ENCODE assay signal across 11 cellular contexts in the genomic region with DNA sequence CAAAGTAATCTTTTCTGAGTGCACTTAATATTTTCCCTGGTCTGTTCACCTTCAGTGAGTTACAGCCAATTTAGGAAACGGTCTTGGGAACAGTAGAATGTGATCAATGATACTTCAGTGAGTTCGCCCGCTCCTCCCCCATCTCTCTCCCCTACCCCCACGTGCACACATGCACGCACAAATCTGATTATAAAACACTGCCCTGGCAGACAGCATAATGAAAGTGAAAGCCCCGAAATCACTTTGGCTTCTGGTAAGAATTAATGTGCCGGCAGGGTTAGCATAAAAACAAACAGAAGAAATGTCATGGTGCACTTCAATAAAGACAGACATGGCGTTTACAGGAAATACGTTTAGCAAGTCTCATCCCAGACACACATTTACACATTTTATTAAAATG.
DNase-seq lines count a peak whose midpoint lies in the region; ATAC-seq, FAIRE-seq and TF ChIP-seq lines count a peak whose summit lies in the region.
"Had no signal": no experiment of that assay in that cellular context is flagged by ENCODE, and none has a peak within 500 bp of the region (broad histone marks: within the 10 kb centered on the region; RNA-seq: fewer than 3 reads in every experiment).

No MANE protein-coding gene starts in this region.

- H3K9me3 ChIP-seq in ascending aorta = no peaks in the 10 kb centered on the region
- no peaks in the 10 kb centered on the region for H3K9me3 ChIP-seq in muscle layer of duodenum (ENCODE audit: control insufficient read depth in 1 of 2, low read length in 2 of 2)
- H3K9me3 ChIP-seq in aorta (ENCODE audit: control insufficient read depth, low read length) = no peaks in the 10 kb centered on the region
- H3K9me3 ChIP-seq: spleen had no signal

- H3K4me3 ChIP-seq in AG04449 (ENCODE audit: low read depth, low read length) (peak overlapping the region; percentile 9; the same call in 1 of the 2 replicates), ascending aorta (peak overlapping the region; percentile 12 to 21), muscle layer of duodenum (ENCODE audit: low read depth in 1 of 2, low read length in 2 of 2) (peak overlapping the region; percentile 51 to 57), aorta (ENCODE audit: low read length in 2 of 2) (no peak overlapping the region)

- POLR2A ChIA-PET in AG04449 (lab: Yijun Ruan, JAX) = no interaction called here

- no peaks in the 10 kb centered on the region for H3K27me3 ChIP-seq in ascending aorta
- H3K27me3 ChIP-seq in muscle layer of duodenum (ENCODE audit: low read depth, low read length) = no peaks in the 10 kb centered on the region
- no peaks in the 10 kb centered on the region for H3K27me3 ChIP-seq in aorta (ENCODE audit: control insufficient read depth in 1 of 2, insufficient read depth in 2 of 2, low read length in 1 of 2)
- H3K27me3 ChIP-seq: spleen had no signal

- H3K4me1 ChIP-seq in ascending aorta (no peaks in the 10 kb centered on the region), muscle layer of duodenum (ENCODE audit: control insufficient read depth in 1 of 2, insufficient read depth in 2 of 2, low read length in 2 of 2) (peaks cover 0 to 5% of the 10 kb centered on the region in 2 donors), aorta (ENCODE audit: control insufficient read depth in 1 of 2, insufficient read depth in 2 of 2, low read length in 2 of 2) (no peaks in the 10 kb centered on the region)

- H3K27ac ChIP-seq in ascending aorta (no peak overlapping the region), muscle layer of duodenum (ENCODE audit: low read length) (no peak overlapping the region), aorta (ENCODE audit: low read depth in 1 of 2, low read length in 2 of 2) (no peak overlapping the region)

- ATAC-seq in Right ventricle myocardium superior (ENCODE audit: poor library complexity) (no peak), aorta (ENCODE audit: low FRiP score) (no peak)

- intact Hi-C loops in ascending aorta (cut with DNase I) (no loop called here), Right ventricle myocardium superior (cut with DNase I) (no loop called here), aorta (cut with DNase I) (loop anchor here in 1 of 2 donors (10.0 kb wide), 1 partner anchor 58 kb away; no protein-coding TSS in a partner anchor)

- DNase-seq in AG04449 (ENCODE audit: low read depth, low spot score) = no peak
- DNase-seq in GM18507 (ENCODE audit: extremely low spot score, insufficient read length, low read depth) = no peak
- DNase-seq in ascending aorta (ENCODE audit: low spot score in 2 of 2) = no peak
- no peak for DNase-seq in NCI-H1105 treated with DMSO at 0.1 percent for 48 hours (lab: John Stamatoyannopoulos, UW)
- no peak for DNase-seq in A172 (ENCODE audit: low spot score)
- no peak for DNase-seq in Right ventricle myocardium superior
- no peak for DNase-seq in aorta
- DNase-seq: COR-L47, NCI-H2171, spleen had no signal

- TF ChIP-seq CTCF in AG04449 (IDR thresholded peaks at IDR 0.05; ENCODE audit: insufficient read depth, low read length, missing control alignments) (no peak), ascending aorta (IDR thresholded peaks at IDR 0.05) (no peak)

- 56 to 62% methylated on average over 9 of the region's 9 CpGs for WGBS in aorta, 2 donors

- peak; percentile 35 for FAIRE-seq in GM18507 (lab: Jason Lieb, UNC)

- H3K36me3 ChIP-seq in ascending aorta (peaks cover 3 to 37% of the 10 kb centered on the region in 2 donors), muscle layer of duodenum (ENCODE audit: control insufficient read depth in 1 of 2, insufficient read depth in 2 of 2, low read length in 2 of 2) (peaks cover 0 to 4% of the 10 kb centered on the region in 2 donors), aorta (ENCODE audit: control insufficient read depth in 1 of 2, insufficient read depth in 2 of 2, low read length in 1 of 2) (peaks cover 3 to 11% of the 10 kb centered on the region in 2 donors)

- CTCF ChIA-PET in AG04449 (lab: Yijun Ruan, JAX) = interaction anchor here (0.8 kb wide), 1 partner anchor 37 kb away, joined by 3 read pairs; no protein-coding TSS in a partner anchor

Comparison
In these comparisons a context has a peak if more than half of its experiments do, and no peak if none do; other contexts are left out.
1. H3K4me3 ChIP-seq: peak in AG04449 (single experiment), ascending aorta (2 of 2) and muscle layer of duodenum (2 of 2); none in aorta (0 of 2).